20 cellular contexts compared by ENCODE assay signal in the genomic region with DNA sequence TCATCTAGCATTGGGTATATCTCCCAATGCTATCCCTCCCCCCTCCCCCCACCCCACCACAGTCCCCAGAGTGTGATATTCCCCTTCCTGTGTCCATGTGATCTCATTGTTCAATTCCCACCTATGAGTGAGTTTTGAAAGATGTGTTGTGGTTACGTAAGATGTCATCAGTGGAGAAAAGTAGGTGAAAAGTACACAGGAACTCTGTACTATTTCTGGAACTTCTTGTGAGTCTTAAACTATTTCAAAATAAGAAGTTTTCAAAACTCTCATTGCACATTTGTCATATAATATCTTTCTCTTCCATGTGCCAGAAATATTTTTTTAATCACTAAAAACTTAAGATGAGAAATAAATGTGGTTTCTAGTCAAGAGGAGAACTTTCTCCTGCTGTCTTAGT. TPM values are rescaled to one million over a fixed set of nuclear protein-coding genes. Genes with fewer than 3 reads are reported as not detected.
DNase-seq lines count a peak whose midpoint lies in the region; TF ChIP-seq lines count a peak whose summit lies in the region.
"Not testable (repeated sequence)": the region's sequence is repeated elsewhere in the genome, so short reads cannot be mapped to it uniquely, and the experiment has no call there.
"Had no signal": no experiment of that assay in that cellular context is flagged by ENCODE, and none has a peak within 500 bp of the region (broad histone marks: within the 10 kb centered on the region; RNA-seq: fewer than 3 reads in every experiment).

No MANE protein-coding gene starts in this region.

- not testable (repeated sequence) for H3K9me2 ChIP-seq in GM23248 (ENCODE audit: insufficient read depth)

- not testable (repeated sequence) for H2AFZ ChIP-seq in GM23248; osteoblast (ENCODE audit: low read length)

- H3K27ac Mint-ChIP-seq in activated CD4-positive, alpha-beta memory T cell treated with anti-CD3 and anti-CD28 coated beads, Interleukin-2, amount 10 ng/mL, durations not matched to agents 7 days and 5 days, result peak overlapping the region; percentile 48
- peak overlapping the region; percentile 97 for H3K27ac Mint-ChIP-seq in activated naive CD4-positive, alpha-beta T cell treated with anti-CD3 and anti-CD28 coated beads, Interleukin-2, amount 50 U/mL, for 24 hours

- in situ Hi-C loops in GM23248 (cut with MboI), result not testable (repeated sequence)

- not testable (repeated sequence) for H3K4me3 Mint-ChIP-seq in activated CD4-positive, alpha-beta memory T cell treated with anti-CD3 and anti-CD28 coated beads, Interleukin-2, amount 10 ng/mL, durations not matched to agents 7 days and 5 days; activated naive CD4-positive, alpha-beta T cell treated with anti-CD3 and anti-CD28 coated beads, Interleukin-2, amount 50 U/mL, for 24 hours

- H3K27me3 Mint-ChIP-seq in activated CD4-positive, alpha-beta memory T cell treated with anti-CD3 and anti-CD28 coated beads, Interleukin-2, amount 10 ng/mL, durations not matched to agents 7 days and 5 days; activated naive CD4-positive, alpha-beta T cell treated with anti-CD3 and anti-CD28 coated beads, Interleukin-2, amount 50 U/mL, for 24 hours: not testable (repeated sequence)

- CTCF ChIA-PET in activated CD4-positive, alpha-beta memory T cell treated with anti-CD3 and anti-CD28 coated beads, Interleukin-2, amount 10 ng/mL, durations not matched to agents 7 days and 5 days (lab: Charles Lee), result not testable (repeated sequence)

- not testable (repeated sequence) for H3K27ac ChIP-seq in GM23248; osteoblast (ENCODE audit: low read depth, low read length)

- H4K20me1 ChIP-seq in GM23248 (ENCODE audit: insufficient read depth); osteoblast (ENCODE audit: insufficient read depth, low read length): not testable (repeated sequence)

- H3F3A ChIP-seq in GM23248 (ENCODE audit: insufficient read depth), result not testable (repeated sequence)

- not testable (repeated sequence) for TF ChIP-seq CTCF in AG09309 (IDR thresholded peaks at IDR 0.05; ENCODE audit: control insufficient read depth, insufficient read depth, low read depth, low read length, missing control alignments); osteoblast (IDR thresholded peaks at IDR 0.05; ENCODE audit: extremely low read depth, low read depth, low read length)

- H3K36me3 ChIP-seq in GM23248 (ENCODE audit: low read depth); osteoblast (ENCODE audit: insufficient read depth, low read length): not testable (repeated sequence)

- POLR2A ChIA-PET in activated CD4-positive, alpha-beta memory T cell treated with anti-CD3 and anti-CD28 coated beads, Interleukin-2, amount 10 ng/mL, durations not matched to agents 7 days and 5 days (lab: Charles Lee), result interaction anchor here (9.6 kb wide), 1 partner anchor 24 kb away, joined by 301 read pairs; a partner anchor contains a TSS

- H3K9ac ChIP-seq in GM23248, result not testable (repeated sequence)

- peaks cover 97% of the 10 kb centered on the region for H3K36me3 Mint-ChIP-seq in activated CD4-positive, alpha-beta memory T cell treated with anti-CD3 and anti-CD28 coated beads, Interleukin-2, amount 10 ng/mL, durations not matched to agents 7 days and 5 days (ENCODE audit: low read depth)
- H3K36me3 Mint-ChIP-seq in activated naive CD4-positive, alpha-beta T cell treated with anti-CD3 and anti-CD28 coated beads, Interleukin-2, amount 50 U/mL, for 24 hours, result peaks cover 62% of the 10 kb centered on the region

- H3K4me1 ChIP-seq in GM23248 (ENCODE audit: insufficient read depth); osteoblast (ENCODE audit: insufficient read depth, low read length): not testable (repeated sequence)

- not testable (repeated sequence) for H3K9me3 Mint-ChIP-seq in activated CD4-positive, alpha-beta memory T cell treated with anti-CD3 and anti-CD28 coated beads, Interleukin-2, amount 10 ng/mL, durations not matched to agents 7 days and 5 days; activated naive CD4-positive, alpha-beta T cell treated with anti-CD3 and anti-CD28 coated beads, Interleukin-2, amount 50 U/mL, for 24 hours

- peaks cover 92% of the 10 kb centered on the region for H3K4me1 Mint-ChIP-seq in activated CD4-positive, alpha-beta memory T cell treated with anti-CD3 and anti-CD28 coated beads, Interleukin-2, amount 10 ng/mL, durations not matched to agents 7 days and 5 days
- peaks cover 98% of the 10 kb centered on the region for H3K4me1 Mint-ChIP-seq in activated naive CD4-positive, alpha-beta T cell treated with anti-CD3 and anti-CD28 coated beads, Interleukin-2, amount 50 U/mL, for 24 hours

- not testable (repeated sequence) for H3K27me3 ChIP-seq in GM23248 (replicated peaks; ENCODE audit: insufficient read depth); osteoblast (ENCODE audit: insufficient read depth, low read length)

- DNase-seq in AG09309 (ENCODE audit: low read depth) (peak; percentile 24), GM23248 (peak; percentile 36), SKM-1 (lab: John Stamatoyannopoulos, UW; ENCODE audit: unreplicated experiment) (peak; percentile 59), fibroblast of the conjunctiva (ENCODE audit: low read depth) (peak; percentile 36)
- not testable (repeated sequence) for DNase-seq in activated CD4-positive, alpha-beta memory T cell treated with anti-CD3 and anti-CD28 coated beads, Interleukin-2, amount 10 ng/mL, durations not matched to agents 7 days and 5 days; osteoblast (ENCODE audit: insufficient read length, low spot score, missing footprints)
- DNase-seq in central memory CD4-positive, alpha-beta T cell, result peak; percentile 36

- H3K79me2 ChIP-seq in GM23248 (ENCODE audit: insufficient read depth); osteoblast (ENCODE audit: insufficient read depth, low read length): not testable (repeated sequence)

- not testable (repeated sequence) for H3K4me3 ChIP-seq in AG09309 (ENCODE audit: control insufficient read depth, low read depth, low read length); GM23248; osteoblast (ENCODE audit: insufficient read depth, low read length)

- H3K4me2 ChIP-seq in GM23248 (ENCODE audit: unreplicated experiment), result not testable (repeated sequence)
- peak overlapping the region; percentile 12 for H3K4me2 ChIP-seq in osteoblast (ENCODE audit: insufficient read depth, low read length)

- 48 to 63% methylated on average over 1 of the region's 1 CpG for WGBS in GM23248 (ENCODE audit: low coverage in 1 of 2, low lambda C conversion rate in 2 of 2, missing lambda C conversion rate in 2 of 2), 2 experiments

- H3K9me3 ChIP-seq in GM23248 (ENCODE audit: low read depth); osteoblast (ENCODE audit: low read depth, low read length): not testable (repeated sequence)

RNA-seq across cellular contexts. Expression of a gene that starts 30.0 kb away (rescaled TPM):
- 0.11 TPM in 1 of 2 replicates, not detected in the other for total RNA-seq in GM23248 (2014; rRNA removed; shearing (Covaris generic))
- polyA plus RNA-seq in GM23248 (2016; fragmentation: Nextera tagmentation; extraction: Ambion mirVana), result 0.04 TPM in 1 of 2 replicates, not detected in the other
- 100 to 1,000 TPM; 247 to 249 TPM for total RNA-seq in activated CD4-positive, alpha-beta memory T cell treated with anti-CD3 and anti-CD28 coated beads, Interleukin-2, amount 10 ng/mL, durations not matched to agents 7 days and 5 days
- under 0.01 TPM in 1 of 2 replicates, not detected in the other for total RNA-seq in osteoblast
- total RNA-seq: lung microvascular endothelial cell, PC-9 had no signal
- polyA plus RNA-seq: neural cell had no signal

RNA-seq across cellular contexts. Expression of a gene that starts 44.6 kb away (rescaled TPM):
- not detected in 2 replicates for total RNA-seq in GM23248 (2014; rRNA removed; shearing (Covaris generic))
- not detected in 2 replicates for polyA plus RNA-seq in GM23248 (2016; fragmentation: Nextera tagmentation; extraction: Ambion mirVana)
- under 1 TPM in 1 of 2 experiments, not detected in 1; 0.13 TPM for total RNA-seq in activated CD4-positive, alpha-beta memory T cell treated with anti-CD3 and anti-CD28 coated beads, Interleukin-2, amount 10 ng/mL, durations not matched to agents 7 days and 5 days
- total RNA-seq in osteoblast, result not detected in 2 replicates
- total RNA-seq: astrocyte; cardiac septum; esophagus mucosa; gastroesophageal sphincter; lung microvascular endothelial cell; mucosa of descending colon; ovary; PC-9; T-helper 2 cell treated with Interferon-gamma antibody and Interleukin-4, amounts not matched to agents 100 ng/mL and 5 ng/mL, for 36 hours; thoracic aorta had no signal
- polyA plus RNA-seq: neural cell, ovary, small intestine had no signal

RNA-seq across cellular contexts. Expression of a gene that starts 55.3 kb away (rescaled TPM):
- 1.8 and 5.9 TPM in 2 replicates for total RNA-seq in GM23248 (2014; rRNA removed; shearing (Covaris generic))
- 2.2 and 3.0 TPM in 2 replicates for polyA plus RNA-seq in GM23248 (2016; fragmentation: Nextera tagmentation; extraction: Ambion mirVana)
- 100 to 1,000 TPM; 337 to 354 TPM for total RNA-seq in activated CD4-positive, alpha-beta memory T cell treated with anti-CD3 and anti-CD28 coated beads, Interleukin-2, amount 10 ng/mL, durations not matched to agents 7 days and 5 days
- 4.7 and 6.5 TPM in 2 replicates for total RNA-seq in osteoblast
- total RNA-seq: PC-9 had no signal

Comparison
In these comparisons a context has a peak if more than half of its experiments do, and no peak if none do; other contexts are left out.
1. RNA of a gene that starts 30.0 kb away (total RNA-seq): 247 to 249 TPM in activated CD4-positive, alpha-beta memory T cell treated with anti-CD3 and anti-CD28 coated beads, Interleukin-2, amount 10 ng/mL, durations not matched to agents 7 days and 5 days; 0.11 TPM in GM23248 and under 0.01 TPM in osteoblast; every median in the first group is over 100 times any median in the second.
2. RNA of a gene that starts 55.3 kb away (total RNA-seq): 337 to 354 TPM in activated CD4-positive, alpha-beta memory T cell treated with anti-CD3 and anti-CD28 coated beads, Interleukin-2, amount 10 ng/mL, durations not matched to agents 7 days and 5 days; 4.7 to 6.5 TPM in osteoblast and 1.8 to 5.9 TPM in GM23248; every median in the first group is over 10 times any median in the second.